Comparison of ENCODE assay signal across 19 cellular contexts in the genomic region with DNA sequence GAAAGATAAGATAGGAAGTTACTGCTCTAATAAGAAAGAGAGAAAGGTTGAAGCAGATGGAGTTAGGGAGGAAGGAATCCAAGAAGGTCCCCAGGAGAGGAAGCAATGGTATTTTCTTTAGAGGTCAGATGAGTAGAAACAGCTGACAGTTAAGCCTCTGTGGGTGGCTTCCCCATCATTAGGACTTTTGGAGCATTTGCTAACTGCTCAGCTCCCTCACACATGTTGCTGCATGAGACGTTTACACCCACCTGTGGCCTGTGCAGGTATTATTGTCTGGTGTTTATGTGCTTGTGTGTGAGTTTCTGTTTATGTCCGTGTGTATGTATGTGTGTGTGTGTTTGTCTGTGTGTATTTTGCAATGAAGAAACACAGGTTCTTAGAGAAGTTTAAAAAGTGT.
DNase-seq lines count a peak whose midpoint lies in the region; ATAC-seq, FAIRE-seq and TF ChIP-seq lines count a peak whose summit lies in the region.
"Had no signal": no experiment of that assay in that cellular context is flagged by ENCODE, and none has a peak within 500 bp of the region (broad histone marks: within the 10 kb centered on the region; RNA-seq: fewer than 3 reads in every experiment).

No MANE protein-coding gene starts in this region.

- H3K27ac Mint-ChIP-seq in activated naive CD8-positive, alpha-beta T cell treated with anti-CD3 and anti-CD28 coated beads, Interleukin-2, amount 50 U/mL, for 24 hours = no peak overlapping the region
- H3K27ac Mint-ChIP-seq: B cell; CD4-positive, alpha-beta T cell had no signal

- H3K27me3 ChIP-seq in MM.1S (replicated peaks; ENCODE audit: insufficient read depth, low read length) = no peaks in the 10 kb centered on the region
- no peaks in the 10 kb centered on the region for H3K27me3 ChIP-seq in bronchial epithelial cell (ENCODE audit: control insufficient read depth, insufficient read depth, low read length)

- intact Hi-C loops in Right ventricle myocardium inferior (cut with DNase I) = no loop called here
- intact Hi-C loops in Right ventricle myocardium superior (cut with DNase I) = no loop called here
- intact Hi-C loops in sciatic nerve (cut with DNase I) = no loop called here

- no peaks in the 10 kb centered on the region for H3K36me3 ChIP-seq in MM.1S (replicated peaks; ENCODE audit: insufficient read depth, low read length)
- no peaks in the 10 kb centered on the region for H3K36me3 ChIP-seq in bronchial epithelial cell (ENCODE audit: control insufficient read depth, insufficient read depth, low read length)

- DNase-seq in Right ventricle myocardium inferior (ENCODE audit: missing footprints) (no peak), Right ventricle myocardium superior (no peak), MM.1S (no peak), bronchial epithelial cell (ENCODE audit: low read depth) (no peak), sciatic nerve (ENCODE audit: low spot score) (no peak), DMS79 treated with DMSO at 0.1 percent for 48 hours (lab: John Stamatoyannopoulos, UW) (no peak)
- no peak for DNase-seq in activated naive CD8-positive, alpha-beta T cell treated with anti-CD3 and anti-CD28 coated beads, Interleukin-2, amount 50 U/mL, for 24 hours
- DNase-seq: C1 segment of cervical spinal cord; CD4-positive, alpha-beta T cell; DMS153; DND-41; GDM1; GOT3; HCEC 1CT; IMR-90 had no signal

- H3K4me3 ChIP-seq in MM.1S (ENCODE audit: low read length) = no peak overlapping the region
- H3K4me3 ChIP-seq in bronchial epithelial cell (ENCODE audit: low read depth, low read length) = no peak overlapping the region

- H3K4me2 ChIP-seq in MM.1S (ENCODE audit: low read depth, low read length) = no peak overlapping the region

- H3F3A ChIP-seq in MM.1S (ENCODE audit: insufficient read depth, low read length) = no peaks in the 10 kb centered on the region

- H3K27ac ChIP-seq in MM.1S (ENCODE audit: low read length) = no peak overlapping the region

- peak; percentile 56 for ATAC-seq in Right ventricle myocardium inferior
- no peak for ATAC-seq in Right ventricle myocardium superior (ENCODE audit: poor library complexity)
- peak; percentile 79 for ATAC-seq in sciatic nerve
- ATAC-seq in activated naive CD8-positive, alpha-beta T cell treated with anti-CD3 and anti-CD28 coated beads, Interleukin-2, amount 50 U/mL, for 24 hours = no peak
- no peak for ATAC-seq in HG03025 (IDR thresholded peaks at IDR 0.05; ENCODE audit: low FRiP score, unreplicated experiment)

- no peak overlapping the region for H3K9ac ChIP-seq in MM.1S (ENCODE audit: low read length)

- H2AFZ ChIP-seq in MM.1S (ENCODE audit: low read length) = no peak overlapping the region

- peaks cover 7% of the 10 kb centered on the region for H3K9me3 Mint-ChIP-seq in activated naive CD8-positive, alpha-beta T cell treated with anti-CD3 and anti-CD28 coated beads, Interleukin-2, amount 50 U/mL, for 24 hours

- peaks cover 6% of the 10 kb centered on the region for H3K36me3 Mint-ChIP-seq in activated naive CD8-positive, alpha-beta T cell treated with anti-CD3 and anti-CD28 coated beads, Interleukin-2, amount 50 U/mL, for 24 hours (ENCODE audit: low read depth)

- FAIRE-seq in bronchial epithelial cell (lab: Jason Lieb, UNC) = peak; percentile 13
- FAIRE-seq: A204.1, GM12892 had no signal

- H3K4me3 Mint-ChIP-seq in activated naive CD8-positive, alpha-beta T cell treated with anti-CD3 and anti-CD28 coated beads, Interleukin-2, amount 50 U/mL, for 24 hours = no peak overlapping the region
- H3K4me3 Mint-ChIP-seq: B cell; CD4-positive, alpha-beta T cell had no signal

- no peaks in the 10 kb centered on the region for H3K27me3 Mint-ChIP-seq in activated naive CD8-positive, alpha-beta T cell treated with anti-CD3 and anti-CD28 coated beads, Interleukin-2, amount 50 U/mL, for 24 hours
- H3K27me3 Mint-ChIP-seq: B cell; CD4-positive, alpha-beta T cell had no signal

- H3K9me3 ChIP-seq in MM.1S (replicated peaks; ENCODE audit: insufficient read depth, low read length) = no peaks in the 10 kb centered on the region

- TF ChIP-seq CTCF in MM.1S (IDR thresholded peaks at IDR 0.05; ENCODE audit: low read length) (peak; percentile 22), bronchial epithelial cell (IDR thresholded peaks at IDR 0.05; ENCODE audit: insufficient read depth, low read length, severe bottlenecking) (no peak)

- no peaks in the 10 kb centered on the region for H4K20me1 ChIP-seq in MM.1S (ENCODE audit: insufficient read depth, low read length)

- no peaks in the 10 kb centered on the region for H3K9me2 ChIP-seq in MM.1S (replicated peaks; ENCODE audit: insufficient read depth, low read length)

- H3K4me1 ChIP-seq in MM.1S (ENCODE audit: low read length) = no peaks in the 10 kb centered on the region

- no peaks in the 10 kb centered on the region for H3K4me1 Mint-ChIP-seq in activated naive CD8-positive, alpha-beta T cell treated with anti-CD3 and anti-CD28 coated beads, Interleukin-2, amount 50 U/mL, for 24 hours
- H3K4me1 Mint-ChIP-seq: B cell had no signal

- H3K79me2 ChIP-seq in MM.1S (ENCODE audit: low read length) = no peaks in the 10 kb centered on the region

Comparison
In these comparisons a context has a peak if more than half of its experiments do, and no peak if none do; other contexts are left out.
1. ATAC-seq: peak in Right ventricle myocardium inferior (single experiment) and sciatic nerve (single experiment); none in Right ventricle myocardium superior (single experiment), activated naive CD8-positive, alpha-beta T cell treated with anti-CD3 and anti-CD28 coated beads, Interleukin-2, amount 50 U/mL, for 24 hours (single experiment) and HG03025 (single experiment).